Comparison of ENCODE assay signal across 1 cellular context in the genomic region with DNA sequence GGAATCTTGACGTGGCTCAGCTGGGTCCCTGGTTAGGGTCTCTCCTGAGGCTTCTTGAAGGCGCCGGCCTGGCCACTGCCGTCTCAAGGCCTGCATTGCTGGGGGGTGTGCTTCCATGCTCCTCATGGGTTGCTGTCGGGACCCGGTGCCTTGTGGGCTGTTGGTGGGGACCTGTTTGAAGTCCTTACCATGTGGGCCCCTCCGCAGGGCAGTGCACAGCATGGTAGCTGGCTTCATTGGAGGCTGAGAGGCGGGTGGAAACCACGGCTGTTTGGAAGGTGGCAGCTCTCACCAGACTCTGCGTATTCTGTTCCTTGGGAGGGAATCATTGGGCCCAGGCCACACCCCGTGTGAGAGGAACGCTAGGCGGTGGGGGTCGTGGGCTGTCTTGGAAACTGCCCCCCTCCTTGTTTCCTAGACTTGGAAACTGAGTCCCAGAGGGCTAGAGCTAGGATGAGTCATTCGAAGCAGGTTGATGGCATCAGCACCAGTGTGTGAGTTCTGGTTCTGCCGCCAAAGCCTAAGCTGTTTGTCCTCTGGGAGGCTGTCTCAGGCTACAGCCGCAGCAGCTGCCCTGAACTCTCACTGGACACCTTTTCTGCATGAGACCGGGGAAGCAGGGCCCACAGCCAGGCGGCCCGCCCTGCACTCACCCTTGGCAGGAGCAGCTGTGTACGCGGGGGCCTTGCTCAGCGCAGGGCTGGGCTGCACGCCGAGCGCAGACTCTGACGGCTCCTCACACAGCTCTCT.
TF ChIP-seq lines count a peak whose summit lies in the region.

No MANE protein-coding gene starts in this region.

TF ChIP-seq in IMR-90, 13 proteins besides CTCF, POLR2A, EP300 and RAD21:
- TF ChIP-seq NFE2L2 (IDR thresholded peaks at IDR 0.05; ENCODE audit: low read depth, low read length) (no peak), MAFK (IDR thresholded peaks at IDR 0.05; ENCODE audit: low read depth, low read length) (no peak), MAZ (IDR thresholded peaks at IDR 0.05; ENCODE audit: borderline replicate concordance, low read depth, low read length) (no peak), CHD1 (IDR thresholded peaks at IDR 0.05; ENCODE audit: low read depth, low read length) (no peak), ELK1 (IDR thresholded peaks at IDR 0.05; ENCODE audit: borderline replicate concordance, low read depth, low read length) (no peak), SMC3 (IDR thresholded peaks at IDR 0.05; ENCODE audit: low read depth, low read length) (no peak), BHLHE40 (IDR thresholded peaks at IDR 0.05; ENCODE audit: low read depth, low read length) (no peak), RFX5 (IDR thresholded peaks at IDR 0.05; ENCODE audit: low read depth, low read length) (no peak), CEBPB (IDR thresholded peaks at IDR 0.05; ENCODE audit: low read depth, low read length) (no peak), MXI1 (IDR thresholded peaks at IDR 0.05; ENCODE audit: borderline replicate concordance, low read depth, low read length) (no peak), USF2 (IDR thresholded peaks at IDR 0.05; ENCODE audit: low read depth, low read length) (no peak), FOS (IDR thresholded peaks at IDR 0.05; ENCODE audit: low read depth, low read length) (no peak), RCOR1 (IDR thresholded peaks at IDR 0.05; ENCODE audit: insufficient replicate concordance, low read length) (no peak)
